22 cellular contexts compared by ENCODE assay signal in the genomic region with DNA sequence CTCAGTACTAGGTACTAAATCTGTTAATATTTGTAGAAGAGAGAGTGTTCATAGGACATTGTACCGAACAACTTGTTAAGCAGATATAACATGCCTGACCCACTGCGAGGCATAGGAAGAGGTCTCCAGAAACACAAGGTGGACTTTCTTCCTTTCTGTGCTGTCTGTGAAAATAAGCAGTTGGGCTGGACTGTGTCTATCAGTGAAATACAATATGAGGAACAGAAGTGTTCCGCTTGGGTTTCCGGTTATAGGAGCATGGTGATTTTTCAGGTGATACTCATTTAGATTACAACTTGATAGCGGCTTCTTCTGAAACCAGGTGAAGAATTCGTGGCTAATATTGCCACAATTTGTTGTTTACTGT.
DNase-seq lines count a peak whose midpoint lies in the region; ATAC-seq and TF ChIP-seq lines count a peak whose summit lies in the region.
"Had no signal": no experiment of that assay in that cellular context is flagged by ENCODE, and none has a peak within 500 bp of the region (broad histone marks: within the 10 kb centered on the region; RNA-seq: fewer than 3 reads in every experiment).

No MANE protein-coding gene starts in this region.

- DNase-seq in heart right ventricle (no peak), left cardiac atrium (no peak), choroid plexus epithelial cell (ENCODE audit: low read depth) (no peak), mucosa of descending colon (no peak)
- no peak for DNase-seq in activated effector memory CD4-positive, alpha-beta T cell treated with Interleukin-2 at 50 U/mL for 16 hours
- no peak for DNase-seq in CD4-positive, alpha-beta T cell
- DNase-seq in NK-92 treated with Interleukin-12 subunit alpha and Interleukin-12 subunit beta, amount 100 ng/mL, for 24 hours (lab: John Stamatoyannopoulos, UW), result no peak
- DNase-seq: activated CD4-positive, alpha-beta T cell treated with anti-CD3 and anti-CD28 coated beads for 48 hours; activated naive CD8-positive, alpha-beta T cell treated with anti-CD3 and anti-CD28 coated beads, Interleukin-2, amount 10 ng/mL, durations not matched to agents 7 days and 5 days; CD8-positive, alpha-beta T cell; colonic mucosa; MM.1S; naive thymus-derived CD4-positive, alpha-beta T cell; NCI-H1436; stimulated activated CD4-positive, alpha-beta T cell treated with anti-CD3 and anti-CD28 coated beads, Interleukin-1b, Interleukin-23, amount 100 ng/mL, for 48 hours; stimulated activated naive CD4-positive, alpha-beta T cell treated with Interleukin-2 at 50 U/mL for 16 hours; SW 1271 had no signal

- H3K4me1 Mint-ChIP-seq in CD4-positive, alpha-beta T cell (ENCODE audit: low read depth), result no peaks in the 10 kb centered on the region

- intact Hi-C loops in heart right ventricle (cut with DNase I), result loop anchor here in 5 of 10 donors (5.0 to 10.0 kb wide), 5 partner anchors 132 to 1722 kb away; partner anchors contain the start of gene BRINP1 (in 1 of the 5)
- intact Hi-C loops in left cardiac atrium (cut with DNase I), result loop anchor here (5.0 to 10.0 kb wide), 2 partner anchors 139 to 532 kb away; no protein-coding TSS in a partner anchor
- intact Hi-C loops in mucosa of descending colon (cut with DNase I, micrococcal nuclease), result no loop called here
- intact Hi-C loops in CD4-positive, alpha-beta T cell (cut with DNase I, micrococcal nuclease), result no loop called here

- POLR2A ChIA-PET in CD4-positive, alpha-beta T cell (lab: Charles Lee), result no interaction called here

- no peak for ATAC-seq in heart right ventricle
- no peak for ATAC-seq in left cardiac atrium
- ATAC-seq in mucosa of descending colon, result peak; percentile 44
- no peak for ATAC-seq in HG03097 (IDR thresholded peaks at IDR 0.05; ENCODE audit: low FRiP score, unreplicated experiment)
- ATAC-seq in CD4-positive, alpha-beta T cell (ENCODE audit: poor library complexity), result no peak
- ATAC-seq: activated T-helper 17 cell treated with anti-CD3 and anti-CD28 coated beads, Interleukin-2, amount 50 U/mL, for 72 hours; CD8-positive, alpha-beta T cell; naive thymus-derived CD4-positive, alpha-beta T cell had no signal

- no peak overlapping the region for H3K27ac Mint-ChIP-seq in CD4-positive, alpha-beta T cell
- H3K27ac Mint-ChIP-seq: activated naive CD8-positive, alpha-beta T cell treated with anti-CD3 and anti-CD28 coated beads, Interleukin-2, amount 10 ng/mL, durations not matched to agents 7 days and 5 days; activated T-helper 17 cell treated with anti-CD3 and anti-CD28 coated beads, Interleukin-2, amount 50 U/mL, for 72 hours; brain; CD8-positive, alpha-beta T cell; naive thymus-derived CD4-positive, alpha-beta T cell had no signal

- no peak overlapping the region for H3K27ac ChIP-seq in heart right ventricle
- H3K27ac ChIP-seq in CD4-positive, alpha-beta T cell (ENCODE audit: low read depth, low read length), result no peak overlapping the region
- H3K27ac ChIP-seq: colonic mucosa, tibial nerve had no signal

- WGBS in heart right ventricle, 2 donors, result 40 to 48% methylated on average over 6 of the region's 6 CpGs

- TF ChIP-seq CTCF in heart right ventricle (IDR thresholded peaks at IDR 0.05), result no peak
- TF ChIP-seq CTCF in choroid plexus epithelial cell (conservative IDR thresholded peaks at IDR 0.05; ENCODE audit: low read depth, low read length), result no peak
- no peak for TF ChIP-seq CTCF in mucosa of descending colon (IDR thresholded peaks at IDR 0.05)
- TF ChIP-seq CTCF in CD4-positive, alpha-beta T cell (IDR thresholded peaks at IDR 0.05), result no peak

- peak overlapping the region in 6 of 10 donors; percentile 3 to 29 (median 16) for H3K4me3 ChIP-seq in heart right ventricle
- peak overlapping the region; percentile 12 for H3K4me3 ChIP-seq in choroid plexus epithelial cell (ENCODE audit: low read depth, low read length)
- H3K4me3 ChIP-seq in mucosa of descending colon, result no peak overlapping the region
- H3K4me3 ChIP-seq: colonic mucosa, GM12878 had no signal

- no peaks in the 10 kb centered on the region for H3K9me3 Mint-ChIP-seq in CD4-positive, alpha-beta T cell
- H3K9me3 Mint-ChIP-seq: activated naive CD8-positive, alpha-beta T cell treated with anti-CD3 and anti-CD28 coated beads, Interleukin-2, amount 10 ng/mL, durations not matched to agents 7 days and 5 days; activated T-helper 17 cell treated with anti-CD3 and anti-CD28 coated beads, Interleukin-2, amount 50 U/mL, for 72 hours; CD8-positive, alpha-beta T cell had no signal

- CTCF ChIA-PET in CD4-positive, alpha-beta T cell (lab: Charles Lee), result no interaction called here

- H3K4me3 Mint-ChIP-seq in CD4-positive, alpha-beta T cell, result no peak overlapping the region
- H3K4me3 Mint-ChIP-seq: activated naive CD8-positive, alpha-beta T cell treated with anti-CD3 and anti-CD28 coated beads, Interleukin-2, amount 10 ng/mL, durations not matched to agents 7 days and 5 days; activated T-helper 17 cell treated with anti-CD3 and anti-CD28 coated beads, Interleukin-2, amount 50 U/mL, for 72 hours; brain; CD8-positive, alpha-beta T cell; naive thymus-derived CD4-positive, alpha-beta T cell had no signal

- peaks cover 0 to 40% (median 17%) of the 10 kb centered on the region in 7 donors for H3K27me3 ChIP-seq in heart right ventricle
- peaks cover 8% of the 10 kb centered on the region for H3K27me3 ChIP-seq in CD4-positive, alpha-beta T cell (ENCODE audit: control insufficient read depth, insufficient read depth, low read length)
- H3K27me3 ChIP-seq: colonic mucosa had no signal

- no peaks in the 10 kb centered on the region for H3K36me3 ChIP-seq in heart right ventricle
- no peaks in the 10 kb centered on the region for H3K36me3 ChIP-seq in mucosa of descending colon (ENCODE audit: low read depth)
- H3K36me3 ChIP-seq: colonic mucosa, tibial nerve had no signal

- H3K27me3 Mint-ChIP-seq in CD4-positive, alpha-beta T cell, result peaks cover 66% of the 10 kb centered on the region

- H3K36me3 Mint-ChIP-seq in CD4-positive, alpha-beta T cell (ENCODE audit: low read depth), result no peaks in the 10 kb centered on the region
- H3K36me3 Mint-ChIP-seq: activated naive CD8-positive, alpha-beta T cell treated with anti-CD3 and anti-CD28 coated beads, Interleukin-2, amount 10 ng/mL, durations not matched to agents 7 days and 5 days; brain; CD8-positive, alpha-beta T cell; naive thymus-derived CD4-positive, alpha-beta T cell had no signal

- H3K9me3 ChIP-seq in heart right ventricle (no peaks in the 10 kb centered on the region), mucosa of descending colon (no peaks in the 10 kb centered on the region)
- no peaks in the 10 kb centered on the region for H3K9me3 ChIP-seq in CD4-positive, alpha-beta T cell (ENCODE audit: control insufficient read depth, low read length)
- H3K9me3 ChIP-seq: colonic mucosa, tibial nerve had no signal

- H3K4me1 ChIP-seq in heart right ventricle (peaks cover 0 to 25% (median 13%) of the 10 kb centered on the region in 9 donors), mucosa of descending colon (ENCODE audit: low read depth) (no peaks in the 10 kb centered on the region)
- H3K4me1 ChIP-seq: colonic mucosa had no signal

Comparison
In these comparisons a context has a peak if more than half of its experiments do, and no peak if none do; other contexts are left out.
1. intact Hi-C loops: an anchor here in left cardiac atrium (5.0 to 10.0 kb wide); none called in mucosa of descending colon and CD4-positive, alpha-beta T cell.